ENCODE assay signal across 16 cellular contexts in the genomic region with DNA sequence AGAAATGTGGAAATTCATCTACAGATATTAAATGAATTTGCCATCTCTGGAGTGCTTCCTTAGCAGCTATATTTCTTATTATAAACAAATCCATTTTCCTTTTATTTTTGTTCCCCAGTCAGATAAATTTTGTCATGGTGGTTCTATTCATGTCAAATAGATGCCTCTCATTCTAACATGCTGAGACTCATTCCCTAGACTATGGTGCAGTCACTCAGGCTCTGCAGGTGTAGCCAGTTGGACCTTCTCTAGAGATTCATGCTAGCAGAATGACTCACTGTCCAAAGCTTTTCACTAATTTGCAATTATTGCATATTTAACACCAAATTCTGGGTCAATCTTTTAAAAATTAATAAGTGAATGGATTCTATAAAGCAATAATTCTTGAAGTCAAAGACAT.
DNase-seq lines count a peak whose midpoint lies in the region; ATAC-seq and TF ChIP-seq lines count a peak whose summit lies in the region.
"Had no signal": no experiment of that assay in that cellular context is flagged by ENCODE, and none has a peak within 500 bp of the region (broad histone marks: within the 10 kb centered on the region; RNA-seq: fewer than 3 reads in every experiment).

No MANE protein-coding gene starts in this region.

- H3K36me3 ChIP-seq in RWPE2 (ENCODE audit: low read depth): no peaks in the 10 kb centered on the region
- no peaks in the 10 kb centered on the region for H3K36me3 ChIP-seq in trophoblast cell (ENCODE audit: control insufficient read depth in 1 of 2, insufficient read depth in 2 of 2, low read length in 2 of 2)
- H3K36me3 ChIP-seq in ascending aorta: no peaks in the 10 kb centered on the region
- H3K36me3 ChIP-seq: BLaER1 treated with 17β-estradiol and CSF1 and Interleukin-3, amounts not matched to agents 10 nM and 100 nM had no signal

- H3K9ac ChIP-seq in trophoblast cell (ENCODE audit: low read length): no peak overlapping the region
- H3K9ac ChIP-seq: BLaER1 treated with 17β-estradiol and CSF1 and Interleukin-3, amounts not matched to agents 10 nM and 100 nM had no signal

- H3K9me3 ChIP-seq in RWPE2 (ENCODE audit: severe bottlenecking) (no peaks in the 10 kb centered on the region), trophoblast cell (ENCODE audit: insufficient read depth, low read depth, low read length) (no peaks in the 10 kb centered on the region), ascending aorta (no peaks in the 10 kb centered on the region)
- H3K9me3 ChIP-seq: BLaER1 treated with 17β-estradiol and CSF1 and Interleukin-3, amounts not matched to agents 10 nM and 100 nM had no signal

- no peak overlapping the region for H4K8ac ChIP-seq in trophoblast cell (ENCODE audit: low read depth, low read length)

- ATAC-seq in RWPE2 (ENCODE audit: low read depth): peak; percentile 55; the same call in 2 of the 3 replicates
- ATAC-seq: GM23338 had no signal

- no peak overlapping the region for H3K14ac ChIP-seq in trophoblast cell (ENCODE audit: low read length)

- no peaks in the 10 kb centered on the region for H3K27me3 ChIP-seq in RWPE2 (ENCODE audit: insufficient read depth, poor library complexity, severe bottlenecking)
- H3K27me3 ChIP-seq in trophoblast cell (ENCODE audit: insufficient read depth, low read length): no peaks in the 10 kb centered on the region
- H3K27me3 ChIP-seq in ascending aorta: no peaks in the 10 kb centered on the region
- H3K27me3 ChIP-seq: BLaER1 treated with 17β-estradiol and CSF1 and Interleukin-3, amounts not matched to agents 10 nM and 100 nM had no signal

- H3K4ac ChIP-seq in trophoblast cell (ENCODE audit: low read depth, low read length): no peak overlapping the region

- TF ChIP-seq CTCF in RWPE2 (IDR thresholded peaks at IDR 0.05; ENCODE audit: poor library complexity, severe bottlenecking): no peak
- no peak for TF ChIP-seq CTCF in ascending aorta (IDR thresholded peaks at IDR 0.05)

- H3K4me2 ChIP-seq in trophoblast cell (ENCODE audit: low read length): no peak overlapping the region
- H3K4me2 ChIP-seq: BLaER1 treated with 17β-estradiol and CSF1 and Interleukin-3, amounts not matched to agents 10 nM and 100 nM; GM23338 had no signal

- no peak overlapping the region for H4K12ac ChIP-seq in trophoblast cell (ENCODE audit: low read depth, low read length)

- peak; percentile 43 for DNase-seq in HPDE6-E6E7 (ENCODE audit: extremely low spot score)
- DNase-seq in RWPE2 (ENCODE audit: low spot score): no peak
- peak; percentile 36 for DNase-seq in epithelial cell of prostate (ENCODE audit: low read depth, low spot score)
- peak; percentile 32 to 67 for DNase-seq in trophoblast cell
- no peak for DNase-seq in KG1 (lab: John Stamatoyannopoulos, UW)
- no peak for DNase-seq in ascending aorta (ENCODE audit: low spot score in 2 of 2)
- no peak for DNase-seq in NCI-H524 (lab: John Stamatoyannopoulos, UW)
- DNase-seq: CD4-positive, CD25-positive, alpha-beta regulatory T cell; CD8-positive, alpha-beta memory T cell; COR-L47; DMS 273 treated with DMSO at 0.1 percent for 48 hours; DMS79; GDM1; HCEC 1CT had no signal

- no peaks in the 10 kb centered on the region for H3K79me2 ChIP-seq in trophoblast cell (ENCODE audit: control insufficient read depth, insufficient read depth, low read length, poor library complexity)

- no peak overlapping the region for H3K23ac ChIP-seq in trophoblast cell (ENCODE audit: low read length)

- no peaks in the 10 kb centered on the region for H3K4me1 ChIP-seq in RWPE2 (ENCODE audit: insufficient read depth, poor library complexity, severe bottlenecking)
- no peaks in the 10 kb centered on the region for H3K4me1 ChIP-seq in trophoblast cell (ENCODE audit: control insufficient read depth in 1 of 2, insufficient read depth in 2 of 2, low read length in 2 of 2)
- H3K4me1 ChIP-seq in ascending aorta: no peaks in the 10 kb centered on the region
- H3K4me1 ChIP-seq: BLaER1 treated with 17β-estradiol and CSF1 and Interleukin-3, amounts not matched to agents 10 nM and 100 nM had no signal

- no peaks in the 10 kb centered on the region for H3K79me1 ChIP-seq in trophoblast cell (ENCODE audit: low read length)

- intact Hi-C loops in ascending aorta (cut with DNase I): no loop called here

- H2AFZ ChIP-seq in trophoblast cell (ENCODE audit: insufficient read depth, low read length, poor library complexity): no peak overlapping the region
- H2AFZ ChIP-seq: GM23338 had no signal

- no peak overlapping the region for H3K27ac ChIP-seq in RWPE2 (ENCODE audit: poor library complexity, severe bottlenecking)
- peak overlapping the region; percentile 13 for H3K27ac ChIP-seq in epithelial cell of prostate
- no peak overlapping the region for H3K27ac ChIP-seq in trophoblast cell (ENCODE audit: low read depth, low read length)
- no peak overlapping the region for H3K27ac ChIP-seq in ascending aorta
- H3K27ac ChIP-seq: BLaER1 treated with 17β-estradiol and CSF1 and Interleukin-3, amounts not matched to agents 10 nM and 100 nM had no signal

- H2BK120ac ChIP-seq in trophoblast cell (ENCODE audit: insufficient read depth, low read length, poor library complexity): no peak overlapping the region

- no peak overlapping the region for H4K91ac ChIP-seq in trophoblast cell (ENCODE audit: low read depth, low read length)

- H2AK5ac ChIP-seq in trophoblast cell (ENCODE audit: low read length): no peak overlapping the region

- H2BK5ac ChIP-seq in trophoblast cell (ENCODE audit: low read depth, low read length, poor library complexity): no peak overlapping the region

- H3K4me3 ChIP-seq in RWPE2 (ENCODE audit: severe bottlenecking): no peak overlapping the region
- H3K4me3 ChIP-seq in trophoblast cell (ENCODE audit: low read depth, low read length): no peak overlapping the region
- no peak overlapping the region for H3K4me3 ChIP-seq in ascending aorta
- H3K4me3 ChIP-seq: BLaER1 treated with 17β-estradiol and CSF1 and Interleukin-3, amounts not matched to agents 10 nM and 100 nM; GM23338 had no signal

- H2BK12ac ChIP-seq in trophoblast cell (ENCODE audit: low read length): no peak overlapping the region

- no peak overlapping the region for H3K18ac ChIP-seq in trophoblast cell (ENCODE audit: low read length)

Comparison
In these comparisons a context has a peak if more than half of its experiments do, and no peak if none do; other contexts are left out.
1. DNase-seq: peak in HPDE6-E6E7 (single experiment), epithelial cell of prostate (single experiment) and trophoblast cell (2 of 2); none in RWPE2 (single experiment), KG1 (single experiment), ascending aorta (0 of 2) and NCI-H524 (0 of 2).